8 cellular contexts compared by ENCODE assay signal in genomic region chr5:151051066-151051930, GRCh38. TPM values are rescaled to one million over a fixed set of nuclear protein-coding genes. Genes with fewer than 3 reads are reported as not detected.
DNase-seq lines count a peak whose midpoint lies in the region; ATAC-seq lines count a peak whose summit lies in the region.

No MANE protein-coding gene starts in this region.

- ATAC-seq in GM21576 (IDR thresholded peaks at IDR 0.05; ENCODE audit: unreplicated experiment), result peak; percentile 67
- no peak for ATAC-seq in HG03469 (IDR thresholded peaks at IDR 0.05; ENCODE audit: unreplicated experiment)

- DNase-seq in DMS53 treated with DMSO at 0.1 percent for 48 hours (lab: John Stamatoyannopoulos, UW; ENCODE audit: unreplicated experiment) (peak; percentile 39), LHCN-M2 (ENCODE audit: low read depth) (peak; percentile 75), T-helper 22 cell (ENCODE audit: low read depth) (peak; percentile 16), anterior cingulate cortex (lab: John Stamatoyannopoulos, UW) (peak in 46 of 58 donors; percentile 3 to 84 (median 42)), hepatic stellate cell (ENCODE audit: low spot score) (peak; percentile 91), skeletal muscle cell (ENCODE audit: low read depth) (peak; percentile 39)

- H3K4me3 ChIP-seq in skeletal muscle cell (ENCODE audit: low read depth, low read length), result no peak overlapping the region

RNA-seq across cellular contexts. Expression of gene TNIP1, which starts 29.5 kb away (rescaled TPM):
- total RNA-seq in LHCN-M2 (2014; rRNA removed), result 151 and 186 TPM in 2 replicates
- polyA plus RNA-seq in LHCN-M2 (2012), result 248 TPM

RNA-seq across cellular contexts. Expression of gene GPX3, which starts 30.9 kb away (rescaled TPM):
- total RNA-seq in LHCN-M2 (2014; rRNA removed), result 1.0 and 7.3 TPM in 2 replicates
- polyA plus RNA-seq in LHCN-M2 (2012), result 11.1 TPM

Comparison
In these comparisons a context has a peak if more than half of its experiments do, and no peak if none do; other contexts are left out.
1. DNase-seq: peak in every context shown above with its lines; median percentile 91 in hepatic stellate cell; 75 in LHCN-M2; 42 in anterior cingulate cortex; 39 in DMS53 treated with DMSO at 0.1 percent for 48 hours; 39 in skeletal muscle cell; 16 in T-helper 22 cell.